In the genomic region with DNA sequence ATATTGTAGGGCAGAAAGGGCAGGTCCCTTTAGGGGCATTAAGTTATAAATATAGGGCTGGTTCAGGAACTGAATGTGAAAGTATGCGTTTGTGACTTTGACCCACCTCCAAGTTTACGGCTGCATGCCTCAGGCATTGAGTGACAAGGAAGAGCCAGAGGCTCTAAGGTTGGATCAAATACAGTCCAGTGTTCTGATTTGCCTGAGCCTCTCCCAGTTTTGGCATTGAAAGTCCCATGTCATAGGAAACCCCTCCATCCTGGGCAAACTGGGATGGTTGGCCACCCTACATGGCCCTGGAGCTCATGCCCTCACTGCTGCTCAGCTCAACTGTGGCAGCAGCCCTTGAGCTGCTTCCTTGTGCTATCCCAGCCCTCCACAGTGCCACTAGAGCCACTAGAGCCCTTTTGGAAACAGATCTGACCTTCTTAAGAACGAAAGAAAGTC, we compare ENCODE assay signal across 1 cellular context.
TF ChIP-seq lines count a peak whose summit lies in the region.

No MANE protein-coding gene starts in this region.

TF ChIP-seq in SK-N-SH, 30 proteins besides CTCF, POLR2A, EP300 and RAD21:
- TF ChIP-seq GATA2 (CRISPR knock-in tag; IDR thresholded peaks at IDR 0.05) (no peak), NFIC (IDR thresholded peaks at IDR 0.05; ENCODE audit: borderline replicate concordance) (no peak), YY1 (IDR thresholded peaks at IDR 0.05; ENCODE audit: low read depth) (no peak), ELF1 (IDR thresholded peaks at IDR 0.05) (no peak), GABPA (IDR thresholded peaks at IDR 0.05; ENCODE audit: low read depth) (no peak), EZH2phosphoT487 (IDR thresholded peaks at IDR 0.05; ENCODE audit: borderline replicate concordance, low read depth) (no peak), RFX5 (IDR thresholded peaks at IDR 0.05; ENCODE audit: low read length) (no peak), POLR2AphosphoS5 (IDR thresholded peaks at IDR 0.05; ENCODE audit: low read depth, low read length) (no peak), TEAD4 (IDR thresholded peaks at IDR 0.05; ENCODE audit: borderline replicate concordance, insufficient read depth) (no peak), FOSL2 (IDR thresholded peaks at IDR 0.05; ENCODE audit: borderline replicate concordance, low read depth) (no peak), SMC3 (IDR thresholded peaks at IDR 0.05; ENCODE audit: low read depth, low read length) (no peak), TAF1 (IDR thresholded peaks at IDR 0.05; ENCODE audit: borderline replicate concordance, low read depth, low read length) (no peak)
- TF ChIP-seq, protein P1, sequence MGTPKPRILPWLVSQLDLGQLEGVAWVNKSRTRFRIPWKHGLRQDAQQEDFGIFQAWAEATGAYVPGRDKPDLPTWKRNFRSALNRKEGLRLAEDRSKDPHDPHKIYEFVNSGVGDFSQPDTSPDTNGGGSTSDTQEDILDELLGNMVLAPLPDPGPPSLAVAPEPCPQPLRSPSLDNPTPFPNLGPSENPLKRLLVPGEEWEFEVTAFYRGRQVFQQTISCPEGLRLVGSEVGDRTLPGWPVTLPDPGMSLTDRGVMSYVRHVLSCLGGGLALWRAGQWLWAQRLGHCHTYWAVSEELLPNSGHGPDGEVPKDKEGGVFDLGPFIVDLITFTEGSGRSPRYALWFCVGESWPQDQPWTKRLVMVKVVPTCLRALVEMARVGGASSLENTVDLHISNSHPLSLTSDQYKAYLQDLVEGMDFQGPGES (IDR thresholded peaks at IDR 0.05; ENCODE audit: low read depth, low read length) = no peak
- TF ChIP-seq, protein P2, sequence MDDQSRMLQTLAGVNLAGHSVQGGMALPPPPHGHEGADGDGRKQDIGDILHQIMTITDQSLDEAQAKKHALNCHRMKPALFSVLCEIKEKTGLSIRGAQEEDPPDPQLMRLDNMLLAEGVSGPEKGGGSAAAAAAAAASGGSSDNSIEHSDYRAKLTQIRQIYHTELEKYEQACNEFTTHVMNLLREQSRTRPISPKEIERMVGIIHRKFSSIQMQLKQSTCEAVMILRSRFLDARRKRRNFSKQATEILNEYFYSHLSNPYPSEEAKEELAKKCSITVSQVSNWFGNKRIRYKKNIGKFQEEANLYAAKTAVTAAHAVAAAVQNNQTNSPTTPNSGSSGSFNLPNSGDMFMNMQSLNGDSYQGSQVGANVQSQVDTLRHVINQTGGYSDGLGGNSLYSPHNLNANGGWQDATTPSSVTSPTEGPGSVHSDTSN (IDR thresholded peaks at IDR 0.05) = no peak
- TF ChIP-seq, protein P3, sequence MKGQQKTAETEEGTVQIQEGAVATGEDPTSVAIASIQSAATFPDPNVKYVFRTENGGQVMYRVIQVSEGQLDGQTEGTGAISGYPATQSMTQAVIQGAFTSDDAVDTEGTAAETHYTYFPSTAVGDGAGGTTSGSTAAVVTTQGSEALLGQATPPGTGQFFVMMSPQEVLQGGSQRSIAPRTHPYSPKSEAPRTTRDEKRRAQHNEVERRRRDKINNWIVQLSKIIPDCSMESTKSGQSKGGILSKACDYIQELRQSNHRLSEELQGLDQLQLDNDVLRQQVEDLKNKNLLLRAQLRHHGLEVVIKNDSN (IDR thresholded peaks at IDR 0.05; ENCODE audit: borderline replicate concordance, low read depth) = no peak
- TF ChIP-seq, protein P4, sequence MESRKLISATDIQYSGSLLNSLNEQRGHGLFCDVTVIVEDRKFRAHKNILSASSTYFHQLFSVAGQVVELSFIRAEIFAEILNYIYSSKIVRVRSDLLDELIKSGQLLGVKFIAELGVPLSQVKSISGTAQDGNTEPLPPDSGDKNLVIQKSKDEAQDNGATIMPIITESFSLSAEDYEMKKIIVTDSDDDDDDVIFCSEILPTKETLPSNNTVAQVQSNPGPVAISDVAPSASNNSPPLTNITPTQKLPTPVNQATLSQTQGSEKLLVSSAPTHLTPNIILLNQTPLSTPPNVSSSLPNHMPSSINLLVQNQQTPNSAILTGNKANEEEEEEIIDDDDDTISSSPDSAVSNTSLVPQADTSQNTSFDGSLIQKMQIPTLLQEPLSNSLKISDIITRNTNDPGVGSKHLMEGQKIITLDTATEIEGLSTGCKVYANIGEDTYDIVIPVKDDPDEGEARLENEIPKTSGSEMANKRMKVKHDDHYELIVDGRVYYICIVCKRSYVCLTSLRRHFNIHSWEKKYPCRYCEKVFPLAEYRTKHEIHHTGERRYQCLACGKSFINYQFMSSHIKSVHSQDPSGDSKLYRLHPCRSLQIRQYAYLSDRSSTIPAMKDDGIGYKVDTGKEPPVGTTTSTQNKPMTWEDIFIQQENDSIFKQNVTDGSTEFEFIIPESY (IDR thresholded peaks at IDR 0.05; ENCODE audit: borderline replicate concordance, low read depth) = no peak
